Comparison of ENCODE assay signal across 9 cellular contexts in genomic region chr2:38997784-38998183, GRCh38.
DNase-seq lines count a peak whose midpoint lies in the region; ATAC-seq, FAIRE-seq and TF ChIP-seq lines count a peak whose summit lies in the region.
"Had no signal": no experiment of that assay in that cellular context is flagged by ENCODE, and none has a peak within 500 bp of the region (broad histone marks: within the 10 kb centered on the region; RNA-seq: fewer than 3 reads in every experiment).

No MANE protein-coding gene starts in this region.

- TF ChIP-seq CTCF in mammary epithelial cell (conservative IDR thresholded peaks at IDR 0.05 in 1 of 2, IDR thresholded peaks at IDR 0.05 in 1 of 2; ENCODE audit: extremely low read depth in 1 of 2, insufficient read depth in 1 of 2, low read depth in 1 of 2, low read length in 2 of 2) (no peak), HepG2 (CRISPR knock-in tag; IDR thresholded peaks at IDR 0.05) (no peak)

- intact Hi-C loops in mammary epithelial cell (cut with micrococcal nuclease) (no loop called here), HepG2 (cut with micrococcal nuclease; ENCODE audit: unreplicated experiment) (no loop called here)

- H3K36me3 ChIP-seq in mammary epithelial cell (ENCODE audit: insufficient read depth, low read length), result peaks cover 18% of the 10 kb centered on the region
- peaks cover 20 to 74% of the 10 kb centered on the region in 2 experiments for H3K36me3 ChIP-seq in HepG2 (replicated peaks in 1 of 2; ENCODE audit: control insufficient read depth in 1 of 2, insufficient read depth in 2 of 2, low read length in 2 of 2)

- H3K9ac ChIP-seq in mammary epithelial cell (ENCODE audit: insufficient read depth, low read length) (no peak overlapping the region), HepG2 (ENCODE audit: insufficient read depth, low read depth, low read length) (no peak overlapping the region)

- dilution Hi-C loops in mammary epithelial cell (cut with HindIII; ENCODE audit: low sequenced_read_pairs), result no loop called here

- H3K9me3 ChIP-seq in mammary epithelial cell (replicated peaks; ENCODE audit: insufficient read depth, low read length) (no peaks in the 10 kb centered on the region), HepG2 (ENCODE audit: low read length) (no peaks in the 10 kb centered on the region)

- no peaks in the 10 kb centered on the region for H3K27me3 ChIP-seq in mammary epithelial cell (ENCODE audit: insufficient read depth, low read length)
- H3K27me3 ChIP-seq in HepG2 (ENCODE audit: control insufficient read depth in 1 of 2, insufficient read depth in 2 of 2, low read length in 2 of 2), result no peaks in the 10 kb centered on the region

- H3K4me1 ChIP-seq in mammary epithelial cell (ENCODE audit: insufficient read depth, low read length), result no peaks in the 10 kb centered on the region
- peaks cover 14% of the 10 kb centered on the region for H3K4me1 ChIP-seq in HepG2 (ENCODE audit: insufficient read depth, low read length)

- TF ChIP-seq RAD21 in HepG2 (CRISPR knock-in tag; IDR thresholded peaks at IDR 0.05), result no peak

- in situ Hi-C loops in mammary epithelial cell (cut with MboI; ENCODE audit: low sequenced_read_pairs in 2 of 2), result no loop called here
- in situ Hi-C loops in HepG2 (cut with HindIII; ENCODE audit: extremely low pct_ligation_motif_present, low pct_unique_long_range_greater_than_20kb), result no loop called here

- POLR2A ChIA-PET in HepG2 (lab: Yijun Ruan, JAX), result no interaction called here

- H3K79me2 ChIP-seq in mammary epithelial cell (ENCODE audit: insufficient read depth, low read length), result no peaks in the 10 kb centered on the region
- H3K79me2 ChIP-seq in HepG2 (ENCODE audit: insufficient read depth, low read length), result no peaks in the 10 kb centered on the region

- DNase-seq in AG08396 (ENCODE audit: low spot score), result peak; percentile 54
- DNase-seq in LHCN-M2 (ENCODE audit: low read depth), result peak; percentile 89
- DNase-seq in mammary epithelial cell, result peak; percentile 64
- peak; percentile 14 for DNase-seq in HepG2 (ENCODE audit: low spot score)
- DNase-seq in iPS-NIHi7 (ENCODE audit: extremely low spot score), result no peak
- DNase-seq in NCI-H2107 treated with DMSO at 0.1 percent for 48 hours (lab: John Stamatoyannopoulos, UW; ENCODE audit: unreplicated experiment), result no peak
- DNase-seq: NCI-H1092 treated with DMSO at 0.1 percent for 48 hours had no signal

- H3K27ac ChIP-seq in mammary epithelial cell (ENCODE audit: insufficient read depth, low read depth, low read length), result no peak overlapping the region
- H3K27ac ChIP-seq in HepG2 (ENCODE audit: extremely low read length, insufficient read depth, low read length), result no peak overlapping the region

- H4K20me1 ChIP-seq in mammary epithelial cell (ENCODE audit: insufficient read depth, low read length) (no peaks in the 10 kb centered on the region), HepG2 (ENCODE audit: insufficient read depth, low read length) (no peaks in the 10 kb centered on the region)

- CTCF ChIA-PET in mammary epithelial cell (lab: Charles Lee; ENCODE audit: low non-redundant PET) (no interaction called here), HepG2 (lab: Yijun Ruan, JAX; ENCODE audit: low intra/inter-chr PET ratio, low total read pairs) (no interaction called here)

- H3K4me2 ChIP-seq in mammary epithelial cell (ENCODE audit: insufficient read depth, low read depth, low read length) (no peak overlapping the region), HepG2 (ENCODE audit: low read depth, low read length) (no peak overlapping the region)

- no peak for TF ChIP-seq POLR2A in HepG2 (IDR thresholded peaks at IDR 0.05; ENCODE audit: insufficient read depth in 1 of 2, low read depth in 2 of 2, low read length in 2 of 2)

- FAIRE-seq in HepG2 (lab: Jason Lieb, UNC), result no peak

- 89% methylated on average over 4 of the region's 4 CpGs for WGBS in mammary epithelial cell (ENCODE audit: low coverage, missing lambda C conversion rate)
- 90% methylated on average over 4 of the region's 4 CpGs for WGBS in HepG2 (ENCODE audit: low lambda C conversion rate)

- TF ChIP-seq EP300 in HepG2 (IDR thresholded peaks at IDR 0.05; ENCODE audit: low read depth in 2 of 2, low read length in 2 of 2) (no peak), HepG2 (CRISPR knock-in tag; IDR thresholded peaks at IDR 0.05; ENCODE audit: borderline replicate concordance) (no peak)

- no peak; the same call in 2 of the 3 replicates for ATAC-seq in HepG2
- no peak for ATAC-seq in GM19328 (IDR thresholded peaks at IDR 0.05; ENCODE audit: unreplicated experiment)
- ATAC-seq in GM19395 (IDR thresholded peaks at IDR 0.05; ENCODE audit: unreplicated experiment), result no peak

- BruUV-seq in mammary epithelial cell (replicated peaks; lab: Mats Ljungman, UMichigan), result no TSS peak
- BruUV-seq in HepG2 (replicated peaks; lab: Mats Ljungman, UMichigan), result no TSS peak

- H3K4me3 ChIP-seq in mammary epithelial cell (replicated peaks in 1 of 3; ENCODE audit: insufficient read depth in 1 of 3, low read depth in 2 of 3, low read length in 3 of 3), result no peak overlapping the region
- H3K4me3 ChIP-seq in HepG2 (replicated peaks in 1 of 3; ENCODE audit: insufficient read depth in 1 of 3, low read depth in 2 of 3, low read length in 3 of 3), result no peak overlapping the region

- H2AFZ ChIP-seq in mammary epithelial cell (ENCODE audit: low read depth, low read length) (no peak overlapping the region), HepG2 (ENCODE audit: low read length) (no peak overlapping the region)

TF ChIP-seq in HepG2, 621 proteins besides CTCF, POLR2A, EP300 and RAD21:
- no peak for TF ChIP-seq NR1H2 (CRISPR knock-in tag; IDR thresholded peaks at IDR 0.05; ENCODE audit: borderline replicate concordance, low read depth)
- no peak for TF ChIP-seq ZNF124 (CRISPR knock-in tag; IDR thresholded peaks at IDR 0.05)
- TF ChIP-seq ZNF674 (CRISPR knock-in tag; IDR thresholded peaks at IDR 0.05; ENCODE audit: low read depth), result no peak
- peak; percentile 95 to 97 for TF ChIP-seq MAFK (conservative IDR thresholded peaks at IDR 0.05 in 1 of 2, IDR thresholded peaks at IDR 0.05 in 1 of 2; ENCODE audit: low read length in 2 of 2)
- peak; percentile 95 for TF ChIP-seq MAFF (IDR thresholded peaks at IDR 0.05; ENCODE audit: low read depth, low read length)
- no peak for TF ChIP-seq CHD4 (IDR thresholded peaks at IDR 0.05; ENCODE audit: borderline replicate concordance, low read length)
- TF ChIP-seq PBX2 (CRISPR knock-in tag; IDR thresholded peaks at IDR 0.05), result no peak
- no peak for TF ChIP-seq HNF1A (IDR thresholded peaks at IDR 0.05; ENCODE audit: low read depth)
- TF ChIP-seq HNF1A (CRISPR knock-in tag; IDR thresholded peaks at IDR 0.05; ENCODE audit: borderline replicate concordance), result no peak

Comparison
In these comparisons a context has a peak if more than half of its experiments do, and no peak if none do; other contexts are left out.
1. DNase-seq: peak in AG08396 (single experiment), LHCN-M2 (single experiment), mammary epithelial cell (single experiment) and HepG2 (single experiment); none in iPS-NIHi7 (single experiment) and NCI-H2107 treated with DMSO at 0.1 percent for 48 hours (single experiment).